Comparison of ENCODE assay signal across 8 cellular contexts in the genomic region with DNA sequence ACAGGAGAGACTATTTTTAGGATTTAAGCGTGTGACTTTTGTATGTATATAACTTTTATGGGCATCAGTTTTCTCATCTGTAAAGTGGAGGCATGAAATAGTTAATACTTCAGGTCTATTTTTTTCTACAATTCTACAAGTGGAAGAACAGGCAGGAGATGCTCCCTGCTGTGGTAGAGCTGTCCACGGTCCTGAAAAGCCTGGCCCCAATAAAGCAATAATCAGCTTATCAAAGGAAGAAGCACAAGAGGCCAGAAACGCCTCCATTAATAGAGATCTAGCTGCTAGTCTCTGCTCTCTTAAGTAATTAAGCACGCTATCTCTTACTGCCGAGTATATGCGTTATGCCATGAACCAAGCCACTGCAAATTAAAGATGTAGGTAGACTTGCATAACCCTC. TPM values are rescaled to one million over a fixed set of nuclear protein-coding genes. Genes with fewer than 3 reads are reported as not detected.
A peak's percentile ranks its signal among the peaks of the same experiment; 100 is the strongest.
DNase-seq lines count a peak whose midpoint lies in the region; ATAC-seq and TF ChIP-seq lines count a peak whose summit lies in the region.

No MANE protein-coding gene starts in this region.

- no peak overlapping the region for H3K4me3 ChIP-seq in gastrocnemius medialis

- H3K9me3 ChIP-seq in gastrocnemius medialis, result no peaks in the 10 kb centered on the region

- in situ Hi-C loops in gastrocnemius medialis (cut with MboI; ENCODE audit: low sequenced_read_pairs in 4 of 4), result no loop called here

- no peak overlapping the region for H3K27ac ChIP-seq in gastrocnemius medialis

- peak; percentile 9 for DNase-seq in GM19240 (ENCODE audit: insufficient read length, low spot score)
- peak; percentile 40 for DNase-seq in NCI-H146 treated with DMSO at 0.1 percent for 48 hours (lab: John Stamatoyannopoulos, UW; ENCODE audit: unreplicated experiment)
- peak; percentile 79 for DNase-seq in dermis blood vessel endothelial cell
- peak; percentile 7 for DNase-seq in putamen (ENCODE audit: low spot score)
- DNase-seq in gastrocnemius medialis, result no peak
- DNase-seq in NK-92 treated with Interleukin-12 subunit alpha and Interleukin-12 subunit beta, amount 100 ng/mL, for 24 hours (lab: John Stamatoyannopoulos, UW), result no peak

- TF ChIP-seq POLR2A in gastrocnemius medialis (IDR thresholded peaks at IDR 0.05), result no peak

- intact Hi-C loops in gastrocnemius medialis (cut with DNase I; ENCODE audit: low total_unique reads), result no loop called here

- ATAC-seq in gastrocnemius medialis (no peak), HG02970 (IDR thresholded peaks at IDR 0.05; ENCODE audit: low FRiP score, unreplicated experiment) (no peak), GM21717 (IDR thresholded peaks at IDR 0.05; ENCODE audit: unreplicated experiment) (no peak)

- no peaks in the 10 kb centered on the region for H3K4me1 ChIP-seq in gastrocnemius medialis

- H3K27me3 ChIP-seq in gastrocnemius medialis, result peaks cover 0 to 3% (median 0%) of the 10 kb centered on the region in 3 donors

- no peak for TF ChIP-seq CTCF in gastrocnemius medialis (IDR thresholded peaks at IDR 0.05 in 4 of 5, conservative IDR thresholded peaks at IDR 0.05 in 1 of 5)

- H3K36me3 ChIP-seq in gastrocnemius medialis, result no peaks in the 10 kb centered on the region

RNA-seq across cellular contexts. Expression of a gene that starts 28.0 kb away (rescaled TPM):
- total RNA-seq in dermis blood vessel endothelial cell, result 19.4 and 35.9 TPM in 2 replicates
- 10 to 100 TPM in 1 of 4 donors, 1 to 10 TPM in 3; 5.4 to 11.6 (median 7.6) TPM for total RNA-seq in gastrocnemius medialis

Comparison
In these comparisons a context has a peak if more than half of its experiments do, and no peak if none do; other contexts are left out.
1. DNase-seq: peak in GM19240 (single experiment), NCI-H146 treated with DMSO at 0.1 percent for 48 hours (single experiment), dermis blood vessel endothelial cell (single experiment) and putamen (single experiment); none in gastrocnemius medialis (0 of 2) and NK-92 treated with Interleukin-12 subunit alpha and Interleukin-12 subunit beta, amount 100 ng/mL, for 24 hours (single experiment).